In genomic region chr7:32500922-32501341, GRCh38 we compare ENCODE assay signal across 8 cellular contexts. TPM values are rescaled to one million over a fixed set of nuclear protein-coding genes. Genes with fewer than 3 reads are reported as not detected.
DNase-seq lines count a peak whose midpoint lies in the region; ATAC-seq and TF ChIP-seq lines count a peak whose summit lies in the region.

No MANE protein-coding gene starts in this region.

- H3K4me3 Mint-ChIP-seq in activated naive CD8-positive, alpha-beta T cell treated with anti-CD3 and anti-CD28 coated beads for 36 hours, result peak overlapping the region; percentile 8

- ATAC-seq in GM19468 (IDR thresholded peaks at IDR 0.05; ENCODE audit: extremely low read depth, unreplicated experiment), result peak; percentile 21
- ATAC-seq in GM19324 (IDR thresholded peaks at IDR 0.05; ENCODE audit: low FRiP score, unreplicated experiment), result no peak

- 35 to 41% methylated on average over 1 of the region's 1 CpG for WGBS in lower leg skin, 2 donors

- DNase-seq in CD1c-positive myeloid dendritic cell (ENCODE audit: extremely low spot score), result peak; percentile 66
- peak; percentile 42 to 65 for DNase-seq in HL-60 (ENCODE audit: low read depth in 1 of 2, low spot score in 1 of 2)
- DNase-seq in activated naive CD8-positive, alpha-beta T cell treated with anti-CD3 and anti-CD28 coated beads for 36 hours, result no peak
- DNase-seq in myocyte (ENCODE audit: low read depth), result peak; percentile 62
- DNase-seq in HK-2 (ENCODE audit: unreplicated experiment), result no peak
- DNase-seq in lower leg skin (ENCODE audit: low spot score in 2 of 2), result no peak

- no peak overlapping the region for H3K4me3 ChIP-seq in HL-60 (replicated peaks; ENCODE audit: insufficient read depth, low read length)
- H3K4me3 ChIP-seq in lower leg skin (ENCODE audit: low read depth, poor library complexity, severe bottlenecking), result no peak overlapping the region

- no peak for TF ChIP-seq CTCF in HL-60 (IDR thresholded peaks at IDR 0.05; ENCODE audit: insufficient read depth, low read length)
- no peak for TF ChIP-seq CTCF in lower leg skin (IDR thresholded peaks at IDR 0.05)

- peaks cover 48% of the 10 kb centered on the region for H3K4me1 Mint-ChIP-seq in activated naive CD8-positive, alpha-beta T cell treated with anti-CD3 and anti-CD28 coated beads for 36 hours

- H3K27me3 ChIP-seq in HL-60 (ENCODE audit: insufficient read depth, poor library complexity, severe bottlenecking), result no peaks in the 10 kb centered on the region

- H3K9me3 Mint-ChIP-seq in activated naive CD8-positive, alpha-beta T cell treated with anti-CD3 and anti-CD28 coated beads for 36 hours, result peaks cover 6% of the 10 kb centered on the region

- peak overlapping the region; percentile 39 for H3K27ac ChIP-seq in HL-60 (replicated peaks)

- peak overlapping the region; percentile 88 for H3K27ac Mint-ChIP-seq in activated naive CD8-positive, alpha-beta T cell treated with anti-CD3 and anti-CD28 coated beads for 36 hours

- TF ChIP-seq POLR2A in lower leg skin (IDR thresholded peaks at IDR 0.05), result no peak

- H3K36me3 Mint-ChIP-seq in activated naive CD8-positive, alpha-beta T cell treated with anti-CD3 and anti-CD28 coated beads for 36 hours, result peaks cover 50% of the 10 kb centered on the region

- intact Hi-C loops in lower leg skin (cut with DNase I; ENCODE audit: low total_unique reads), result no loop called here

- H3K27me3 Mint-ChIP-seq in activated naive CD8-positive, alpha-beta T cell treated with anti-CD3 and anti-CD28 coated beads for 36 hours, result no peaks in the 10 kb centered on the region

RNA-seq across cellular contexts. Expression of gene AVL9, which starts 5.6 kb away (rescaled TPM):
- 10 to 100 TPM; 56.9 to 59.9 TPM for total RNA-seq in activated naive CD8-positive, alpha-beta T cell treated with anti-CD3 and anti-CD28 coated beads for 36 hours
- total RNA-seq in myocyte, result 44.4 and 50.8 TPM in 2 replicates
- 19.0 TPM for polyA plus RNA-seq in myocyte (2012)
- total RNA-seq in lower leg skin, result 10 to 100 TPM; 15.2 to 29.3 (median 18.1) TPM

RNA-seq across cellular contexts. Expression of gene LSM5, which starts 10.8 kb away (rescaled TPM):
- total RNA-seq in activated naive CD8-positive, alpha-beta T cell treated with anti-CD3 and anti-CD28 coated beads for 36 hours, result 100 to 1,000 TPM; 157 to 158 TPM
- total RNA-seq in myocyte (26.3 and 27.5 TPM in 2 replicates), lower leg skin (10 to 100 TPM; 10.7 to 15.0 (median 12.4) TPM)
- 38.5 TPM for polyA plus RNA-seq in myocyte (2012)

Comparison
In these comparisons a context has a peak if more than half of its experiments do, and no peak if none do; other contexts are left out.
1. DNase-seq: peak in CD1c-positive myeloid dendritic cell (single experiment), HL-60 (2 of 2) and myocyte (single experiment); none in activated naive CD8-positive, alpha-beta T cell treated with anti-CD3 and anti-CD28 coated beads for 36 hours (single experiment), HK-2 (single experiment) and lower leg skin (0 of 2).